In genomic region chr6:125818225-125818657, GRCh38 we compare ENCODE assay signal across 12 cellular contexts. TPM values are rescaled to one million over a fixed set of nuclear protein-coding genes. Genes with fewer than 3 reads are reported as not detected.
DNase-seq lines count a peak whose midpoint lies in the region; ATAC-seq and TF ChIP-seq lines count a peak whose summit lies in the region.
"Had no signal": no experiment of that assay in that cellular context is flagged by ENCODE, and none has a peak within 500 bp of the region (broad histone marks: within the 10 kb centered on the region; RNA-seq: fewer than 3 reads in every experiment).

No MANE protein-coding gene starts in this region.

- H3K4me3 ChIP-seq in fibroblast of the aortic adventitia (ENCODE audit: low read depth, low read length) = peak overlapping the region; percentile 55
- H3K4me3 ChIP-seq in vagina = no peak overlapping the region
- H3K4me3 ChIP-seq: upper lobe of left lung had no signal

- DNase-seq in Right ventricle myocardium inferior (ENCODE audit: missing footprints) = no peak
- DNase-seq in cardiac septum (ENCODE audit: low spot score) = no peak
- no peak for DNase-seq in fibroblast of the aortic adventitia (ENCODE audit: low read depth)
- no peak for DNase-seq in vagina (ENCODE audit: extremely low spot score in 2 of 2)
- DNase-seq in NCI-H2107 treated with DMSO at 0.1 percent for 48 hours (lab: John Stamatoyannopoulos, UW; ENCODE audit: unreplicated experiment) = no peak
- DNase-seq in NCI-H1105 (lab: John Stamatoyannopoulos, UW) = no peak
- DNase-seq in MCF 10A (ENCODE audit: unreplicated experiment) = no peak
- DNase-seq: foreskin melanocyte, NCI-H526, upper lobe of left lung had no signal

- H3K9me3 ChIP-seq in vagina = no peaks in the 10 kb centered on the region
- H3K9me3 ChIP-seq: upper lobe of left lung had no signal

- peaks cover 38% of the 10 kb centered on the region for H3K36me3 Mint-ChIP-seq in MCF 10A (ENCODE audit: insufficient read depth, unreplicated experiment)

- H3K4me1 Mint-ChIP-seq in MCF 10A (ENCODE audit: insufficient read depth, unreplicated experiment) = peaks cover 34% of the 10 kb centered on the region

- no peaks in the 10 kb centered on the region for H3K9me3 Mint-ChIP-seq in MCF 10A (ENCODE audit: unreplicated experiment)

- CTCF ChIA-PET in MCF 10A (lab: Yijun Ruan, JAX) = interaction anchor here (0.5 to 0.9 kb wide), 4 partner anchors 41 to 766 kb away, joined by 3 to 5 read pairs (median 3); partner anchors contain the start of gene HINT3

- no peaks in the 10 kb centered on the region for H3K27me3 Mint-ChIP-seq in MCF 10A (ENCODE audit: insufficient read depth, unreplicated experiment)

- no peak overlapping the region for H3K27ac Mint-ChIP-seq in MCF 10A (ENCODE audit: low read depth, unreplicated experiment)

- peak overlapping the region; percentile 26 for H3K27ac ChIP-seq in vagina
- H3K27ac ChIP-seq: C4-2B had no signal

- H3K36me3 ChIP-seq in vagina = no peaks in the 10 kb centered on the region

- ATAC-seq in Right ventricle myocardium inferior (peak; percentile 24), HG03159 (IDR thresholded peaks at IDR 0.05; ENCODE audit: unreplicated experiment) (peak; percentile 32)

- POLR2A ChIA-PET in MCF 10A (lab: Yijun Ruan, JAX) = interaction anchor here (0.7 to 2.0 kb wide), 2 partner anchors 22 to 28 kb away, joined by 3 to 5 read pairs; partner anchors contain the start of gene NCOA7

- no TSS peak for BruUV-seq in MCF 10A (replicated peaks; lab: Mats Ljungman, UMichigan)

- TF ChIP-seq CTCF in fibroblast of the aortic adventitia (IDR thresholded peaks at IDR 0.05; ENCODE audit: insufficient read depth, low read length) (no peak), vagina (IDR thresholded peaks at IDR 0.05) (no peak), MCF 10A (IDR thresholded peaks at IDR 0.05; ENCODE audit: unreplicated experiment) (no peak)

- H3K4me3 Mint-ChIP-seq in MCF 10A (ENCODE audit: unreplicated experiment) = no peak overlapping the region

- H3K27me3 ChIP-seq in vagina = no peaks in the 10 kb centered on the region
- H3K27me3 ChIP-seq: upper lobe of left lung had no signal

- peaks cover 25% of the 10 kb centered on the region for H3K4me1 ChIP-seq in vagina

- no peak for TF ChIP-seq POLR2A in vagina (IDR thresholded peaks at IDR 0.05)

- intact Hi-C loops in Right ventricle myocardium inferior (cut with DNase I) = no loop called here
- intact Hi-C loops in cardiac septum (cut with DNase I) = no loop called here
- intact Hi-C loops in vagina (cut with DNase I) = no loop called here
- intact Hi-C loops in MCF 10A (cut with micrococcal nuclease) = no loop called here

RNA-seq across cellular contexts. Expression of gene NCOA7, which starts 27.5 kb away (rescaled TPM):
- total RNA-seq in Right ventricle myocardium inferior (12.5 TPM), cardiac septum (10.3 TPM), fibroblast of the aortic adventitia (ENCODE audit: low replicate concordance) (41.7 and 90.3 TPM in 2 replicates), vagina (48.6 TPM), MCF 10A (2022) (50.9 and 52.3 TPM in 2 replicates)
